ENCODE assay signal across 22 cellular contexts in genomic region chr11:115391598-115391997, GRCh38.
DNase-seq lines count a peak whose midpoint lies in the region; ATAC-seq, FAIRE-seq and TF ChIP-seq lines count a peak whose summit lies in the region.
"Had no signal": no experiment of that assay in that cellular context is flagged by ENCODE, and none has a peak within 500 bp of the region (broad histone marks: within the 10 kb centered on the region; RNA-seq: fewer than 3 reads in every experiment).

No MANE protein-coding gene starts in this region.

- TF ChIP-seq CTCF in OCI-LY7 (conservative IDR thresholded peaks at IDR 0.05; ENCODE audit: low read length): no peak

- no peaks in the 10 kb centered on the region for H3K36me3 ChIP-seq in OCI-LY7 (ENCODE audit: insufficient read depth, low read length)
- no peaks in the 10 kb centered on the region for H3K36me3 ChIP-seq in neuron (ENCODE audit: insufficient read depth, low read length)
- H3K36me3 ChIP-seq: adrenal gland, neutrophil, tibial artery had no signal

- H3K9me3 ChIP-seq in OCI-LY7 (ENCODE audit: low read length) (no peaks in the 10 kb centered on the region), neuron (ENCODE audit: low read length) (no peaks in the 10 kb centered on the region), right cardiac atrium (ENCODE audit: control insufficient read depth, low read length) (no peaks in the 10 kb centered on the region)
- H3K9me3 ChIP-seq: A549, adrenal gland, neutrophil, tibial artery had no signal

- ATAC-seq in HG03469 (IDR thresholded peaks at IDR 0.05; ENCODE audit: unreplicated experiment): no peak
- no peak for ATAC-seq in right cardiac atrium
- ATAC-seq: A549 had no signal

- H3K27me3 ChIP-seq in neuron (ENCODE audit: insufficient read depth, low read length) (no peaks in the 10 kb centered on the region), right cardiac atrium (ENCODE audit: control insufficient read depth, insufficient read depth) (no peaks in the 10 kb centered on the region)
- H3K27me3 ChIP-seq: adrenal gland, neutrophil, tibial artery had no signal

- H2AFZ ChIP-seq in OCI-LY7 (ENCODE audit: low read length) (peak overlapping the region; percentile 31; the same call in 1 of the 2 replicates), neuron (ENCODE audit: low read depth, low read length) (no peak overlapping the region)

- no peaks in the 10 kb centered on the region for H4K20me1 ChIP-seq in OCI-LY7 (ENCODE audit: insufficient read depth, low read length)

- POLR2A ChIA-PET in OCI-LY7 (lab: Charles Lee): interaction anchor here (0.6 to 2.4 kb wide), 2 partner anchors 105 to 110 kb away, joined by 3 to 10 read pairs; no protein-coding TSS in a partner anchor

- H3K27ac ChIP-seq in OCI-LY7 (ENCODE audit: low read depth, low read length, poor library complexity, severe bottlenecking): peak overlapping the region; percentile 71
- no peak overlapping the region for H3K27ac ChIP-seq in right cardiac atrium (ENCODE audit: low read length)
- H3K27ac ChIP-seq: A549, adrenal gland, neutrophil, tibial artery had no signal

- WGBS in right cardiac atrium: 61% methylated on average over 1 of the region's 1 CpG

- peak; percentile 35 for DNase-seq in NCI-H1436 (lab: John Stamatoyannopoulos, UW)
- no peak for DNase-seq in NCI-H1436 treated with DMSO at 0.1 percent for 48 hours (lab: John Stamatoyannopoulos, UW)
- DNase-seq in NCI-H146 (lab: John Stamatoyannopoulos, UW): peak; percentile 32
- DNase-seq in OCI-LY7 (ENCODE audit: low spot score): peak; percentile 80
- DNase-seq in RCC 7860 (ENCODE audit: low spot score): no peak
- no peak for DNase-seq in right cardiac atrium
- DNase-seq: activated CD4-positive, alpha-beta T cell treated with anti-CD3 and anti-CD28 coated beads for 1 hour; activated effector memory CD4-positive, alpha-beta T cell treated with Interleukin-2 at 50 U/mL for 16 hours; adrenal gland; effector memory CD4-positive, alpha-beta T cell; HFFc6; kidney glomerular epithelial cell; NCI-H2107; stimulated activated CD4-positive, alpha-beta T cell treated with anti-CD3 and anti-CD28 coated beads, Interleukin-15, amount 100 ng/mL, for 24 hours; stimulated activated naive CD4-positive, alpha-beta T cell; T1000; tibial artery had no signal

- peaks cover 41% of the 10 kb centered on the region for H3K4me1 ChIP-seq in OCI-LY7 (ENCODE audit: insufficient read depth, low read length, poor library complexity, severe bottlenecking)
- H3K4me1 ChIP-seq in neuron (ENCODE audit: insufficient read depth, low read length): peaks cover 27% of the 10 kb centered on the region
- no peaks in the 10 kb centered on the region for H3K4me1 ChIP-seq in right cardiac atrium (ENCODE audit: control insufficient read depth, insufficient read depth, low read length)
- H3K4me1 ChIP-seq: adrenal gland, tibial artery had no signal

- peaks cover 7% of the 10 kb centered on the region; the same call in 1 of the 2 replicates for H3K79me2 ChIP-seq in OCI-LY7 (ENCODE audit: insufficient read depth, low read depth, low read length)

- H3K4me3 ChIP-seq in OCI-LY7 (ENCODE audit: low read depth, low read length, poor library complexity, severe bottlenecking) (peak overlapping the region; percentile 56), neuron (ENCODE audit: low read length) (peak overlapping the region; percentile 31), right cardiac atrium (ENCODE audit: low read length) (no peak overlapping the region)
- H3K4me3 ChIP-seq: A549, adrenal gland, tibial artery had no signal

- intact Hi-C loops in OCI-LY7 (cut with micrococcal nuclease; ENCODE audit: unreplicated experiment): loop anchor here (2.0 to 5.0 kb wide), 2 partner anchors 77 to 111 kb away; partner anchors contain the start of gene CADM1
- intact Hi-C loops in right cardiac atrium (cut with DNase I): no loop called here

- CTCF ChIA-PET in OCI-LY7 (lab: Charles Lee; ENCODE audit: unreplicated experiment): no interaction called here

- no peak for FAIRE-seq in RCC 7860 (lab: Jason Lieb, UNC)
- FAIRE-seq: A549, HTR-8/SVneo had no signal

- no peaks in the 10 kb centered on the region for H3K9me2 ChIP-seq in OCI-LY7 (ENCODE audit: insufficient read depth, low read length)

- BruUV-seq in OCI-LY7 (replicated peaks; lab: Mats Ljungman, UMichigan): no TSS peak

- peak overlapping the region; percentile 84 for H3K4me2 ChIP-seq in OCI-LY7 (ENCODE audit: low read length)
- H3K4me2 ChIP-seq: A549 had no signal

Comparison
In these comparisons a context has a peak if more than half of its experiments do, and no peak if none do; other contexts are left out.
1. DNase-seq: peak in NCI-H1436 (single experiment), NCI-H146 (single experiment) and OCI-LY7 (single experiment); none in NCI-H1436 treated with DMSO at 0.1 percent for 48 hours (single experiment), RCC 7860 (single experiment) and right cardiac atrium (0 of 3).